Comparison of ENCODE assay signal across 20 cellular contexts in genomic region chr9:35653611-35654010, GRCh38. TPM values are rescaled to one million over a fixed set of nuclear protein-coding genes. Genes with fewer than 3 reads are reported as not detected.
"Had no signal": no experiment of that assay in that cellular context is flagged by ENCODE, and none has a peak within 500 bp of the region (broad histone marks: within the 10 kb centered on the region; RNA-seq: fewer than 3 reads in every experiment).

No MANE protein-coding gene starts in this region.

- ATAC-seq: activated CD8-positive, alpha-beta T cell treated with anti-CD3 and anti-CD28 coated beads for 36 hours; esophagus mucosa; left lung; stimulated activated naive CD8-positive, alpha-beta T cell treated with anti-CD3 and anti-CD28 coated beads, Interleukin-15, Interleukin-2, amounts not matched to agents 100 U/mL and 50 U/mL, for 24 hours had no signal

- H3K4me3 Mint-ChIP-seq: activated CD8-positive, alpha-beta T cell treated with anti-CD3 and anti-CD28 coated beads for 36 hours; activated naive CD4-positive, alpha-beta T cell treated with anti-CD3 and anti-CD28 coated beads, Interleukin-2, amount 10 ng/mL, durations not matched to agents 7 days and 5 days; activated T-helper 1 cell treated with anti-CD3 and anti-CD28 coated beads, Interleukin-12 subunit alpha, Interleukin-12 subunit beta, Interleukin-2, Interleukin-4 antibody, amounts not matched to agents 30 ng/mL and 10 ng/mL and 1 ng/mL, durations not matched to agents 14 hours and 24 hours and 36 hours had no signal

- H3K27ac Mint-ChIP-seq: activated CD8-positive, alpha-beta T cell treated with anti-CD3 and anti-CD28 coated beads for 36 hours; activated naive CD4-positive, alpha-beta T cell treated with anti-CD3 and anti-CD28 coated beads, Interleukin-2, amount 10 ng/mL, durations not matched to agents 7 days and 5 days; activated T-helper 1 cell treated with anti-CD3 and anti-CD28 coated beads, Interleukin-12 subunit alpha, Interleukin-12 subunit beta, Interleukin-2, Interleukin-4 antibody, amounts not matched to agents 30 ng/mL and 10 ng/mL and 1 ng/mL, durations not matched to agents 14 hours and 24 hours and 36 hours had no signal

- H3K9me3 ChIP-seq: left lung, sigmoid colon had no signal

- H3K9me3 Mint-ChIP-seq: activated CD8-positive, alpha-beta T cell treated with anti-CD3 and anti-CD28 coated beads for 36 hours; activated naive CD4-positive, alpha-beta T cell treated with anti-CD3 and anti-CD28 coated beads, Interleukin-2, amount 10 ng/mL, durations not matched to agents 7 days and 5 days; activated T-helper 1 cell treated with anti-CD3 and anti-CD28 coated beads, Interleukin-12 subunit alpha, Interleukin-12 subunit beta, Interleukin-2, Interleukin-4 antibody, amounts not matched to agents 30 ng/mL and 10 ng/mL and 1 ng/mL, durations not matched to agents 14 hours and 24 hours and 36 hours had no signal

- H3K4me3 ChIP-seq: left lung, sigmoid colon had no signal

- H3K27me3 ChIP-seq: left lung, sigmoid colon had no signal

- H3K36me3 ChIP-seq: left lung, sigmoid colon had no signal

- H3K27ac ChIP-seq: sigmoid colon had no signal

- DNase-seq: activated CD4-positive, alpha-beta T cell treated with anti-CD3 and anti-CD28 coated beads for 4 hours; activated CD8-positive, alpha-beta memory T cell treated with anti-CD3 and anti-CD28 coated beads, Interleukin-2, amount 50 U/mL, for 4 hours; activated CD8-positive, alpha-beta T cell treated with anti-CD3 and anti-CD28 coated beads for 36 hours; activated naive CD4-positive, alpha-beta T cell treated with anti-CD3 and anti-CD28 coated beads, Interleukin-2, amount 10 ng/mL, durations not matched to agents 7 days and 5 days; left lung; mesenchymal stem cell; stimulated activated CD4-positive, alpha-beta T cell treated with anti-CD3 and anti-CD28 coated beads, Interleukin-2, amount 100 ng/mL, for 24 hours; stimulated activated naive CD8-positive, alpha-beta T cell treated with anti-CD3 and anti-CD28 coated beads, Interleukin-15, Interleukin-2, amounts not matched to agents 100 U/mL and 50 U/mL, for 24 hours; T1000 had no signal

RNA-seq across cellular contexts. Expression of gene SIT1, which starts 2.9 kb away (rescaled TPM):
- total RNA-seq: chondrocyte, dermis microvascular lymphatic vessel endothelial cell, fibroblast of villous mesenchyme, pulmonary artery endothelial cell, SK-MEL-5, temporal lobe had no signal
- polyA plus RNA-seq: neural cell had no signal

RNA-seq across cellular contexts. Expression of gene RMRP, which starts 4.2 kb away (rescaled TPM):
- polyA plus RNA-seq: neural cell had no signal

RNA-seq across cellular contexts. Expression of gene CA9, which starts 20.1 kb away (rescaled TPM):
- total RNA-seq: activated T-helper 1 cell treated with anti-CD3 and anti-CD28 coated beads, Interleukin-12 subunit alpha, Interleukin-12 subunit beta, Interleukin-2, Interleukin-4 antibody, amounts not matched to agents 30 ng/mL and 10 ng/mL and 1 ng/mL, durations not matched to agents 14 hours and 24 hours and 36 hours; fibroblast of villous mesenchyme; osteoblast had no signal
- polyA plus RNA-seq: neural cell had no signal
